19 cellular contexts compared by ENCODE assay signal in genomic region chr18:25787281-25787680, GRCh38.
"Had no signal": no experiment of that assay in that cellular context is flagged by ENCODE, and none has a peak within 500 bp of the region (broad histone marks: within the 10 kb centered on the region; RNA-seq: fewer than 3 reads in every experiment).

No MANE protein-coding gene starts in this region.

- H3K9me3 ChIP-seq: right atrium auricular region, suprapubic skin, upper lobe of left lung had no signal

- H3K36me3 ChIP-seq: right atrium auricular region, suprapubic skin, upper lobe of left lung had no signal

- H3K27ac ChIP-seq: right atrium auricular region, suprapubic skin, upper lobe of left lung had no signal

- H3K4me1 ChIP-seq: right atrium auricular region, suprapubic skin, upper lobe of left lung had no signal

- H3K27me3 ChIP-seq: right atrium auricular region, suprapubic skin, upper lobe of left lung had no signal

- DNase-seq: activated CD4-positive, alpha-beta T cell treated with anti-CD3 and anti-CD28 coated beads, Interleukin-2, amount 50 U/mL, for 1 hour; activated CD8-positive, alpha-beta memory T cell treated with anti-CD3 and anti-CD28 coated beads for 24 hours; activated gamma-delta T cell treated with Interleukin-2 at 50 U/mL for 16 hours; activated naive CD8-positive, alpha-beta T cell treated with anti-CD3 and anti-CD28 coated beads for 36 hours; amygdala; cerebellar nuclear complex; dermis blood vessel endothelial cell; effector memory CD8-positive, alpha-beta T cell; head of caudate nucleus; immature natural killer cell; left colon; naive thymus-derived CD8-positive, alpha-beta T cell; nucleus accumbens; small intestine; upper lobe of left lung had no signal

- H3K4me3 ChIP-seq: lung, right atrium auricular region, suprapubic skin, upper lobe of left lung had no signal

- ATAC-seq: activated CD4-positive, CD25-positive, alpha-beta regulatory T cell treated with anti-CD3 and anti-CD28 coated beads, Interleukin-2, amount 50 U/mL, for 24 hours; effector memory CD8-positive, alpha-beta T cell; left colon; naive thymus-derived CD8-positive, alpha-beta T cell had no signal
